ENCODE assay signal across 36 cellular contexts in the genomic region with DNA sequence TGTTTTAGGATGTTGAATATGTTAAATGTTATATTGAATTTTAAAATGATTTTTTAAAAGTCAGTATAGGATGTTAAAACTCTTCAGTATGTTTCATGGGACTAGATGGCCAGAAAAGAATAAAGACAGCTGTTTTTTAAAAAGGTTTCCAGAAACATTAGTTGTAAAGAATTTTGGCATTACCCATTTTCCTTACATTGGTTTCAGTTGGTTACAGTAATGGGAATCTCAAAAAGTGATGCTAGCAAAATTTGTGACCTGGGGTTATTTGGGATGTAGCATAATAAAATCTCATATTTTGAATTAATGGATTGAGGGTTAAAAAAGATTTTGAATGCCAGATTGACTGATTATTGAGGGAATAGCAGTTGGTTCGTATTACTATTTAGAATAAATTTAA.
"Had no signal": no experiment of that assay in that cellular context is flagged by ENCODE, and none has a peak within 500 bp of the region (broad histone marks: within the 10 kb centered on the region; RNA-seq: fewer than 3 reads in every experiment).

No MANE protein-coding gene starts in this region.

- H3K27ac ChIP-seq: ascending aorta, cardiac muscle cell, VCaP had no signal

- H3K4me3 ChIP-seq: ascending aorta, cardiac muscle cell had no signal

- H3K4me3 Mint-ChIP-seq: activated B cell treated with CpG ODN at 0.5 μM for 24 hours; activated CD4-positive, alpha-beta memory T cell treated with anti-CD3 and anti-CD28 coated beads for 36 hours; activated CD4-positive, alpha-beta T cell treated with anti-CD3 and anti-CD28 coated beads, Interleukin-2, amount 10 ng/mL, durations not matched to agents 24 days and 14 days; activated CD8-positive, alpha-beta T cell treated with anti-CD3 and anti-CD28 coated beads for 36 hours; activated naive CD4-positive, alpha-beta T cell treated with anti-CD3 and anti-CD28 coated beads, Interleukin-2, amount 10 ng/mL, durations not matched to agents 7 days and 5 days; activated naive CD4-positive, alpha-beta T cell treated with anti-CD3 and anti-CD28 coated beads, Interleukin-2, amount 50 U/mL, for 24 hours; activated naive CD8-positive, alpha-beta T cell; activated naive CD8-positive, alpha-beta T cell treated with anti-CD3 and anti-CD28 coated beads, Interleukin-2, amount 10 ng/mL, durations not matched to agents 7 days and 5 days; activated naive CD8-positive, alpha-beta T cell treated with anti-CD3 and anti-CD28 coated beads, Interleukin-2, amount 50 U/mL, for 24 hours; activated T-cell treated with anti-CD3 and anti-CD28 coated beads, Interleukin-2, amount 50 U/mL, for 4 hours; activated T-cell treated with anti-CD3 and anti-CD28 coated beads, Interleukin-2, amount 50 U/mL, for 72 hours; activated T-helper 1 cell treated with anti-CD3 and anti-CD28 coated beads, Interleukin-12 subunit alpha, Interleukin-12 subunit beta, Interleukin-2, Interleukin-4 antibody, amounts not matched to agents 30 ng/mL and 10 ng/mL and 1 ng/mL, durations not matched to agents 14 hours and 24 hours and 36 hours; activated T-helper 17 cell treated with anti-CD3 and anti-CD28 coated beads, Interleukin-2, amount 50 U/mL, for 72 hours; brain; central memory CD8-positive, alpha-beta T cell; T-helper 17 cell; T-helper 2 cell treated with Interferon-gamma antibody and Interleukin-4, amounts not matched to agents 5 μg/mL and 100 μg/mL, for 36 hours had no signal

- H3K27me3 ChIP-seq: ascending aorta, cardiac muscle cell had no signal

- H3K4me1 Mint-ChIP-seq: activated B cell treated with CpG ODN at 0.5 μM for 24 hours; activated CD4-positive, alpha-beta T cell treated with anti-CD3 and anti-CD28 coated beads, Interleukin-2, amount 10 ng/mL, durations not matched to agents 24 days and 14 days; activated naive CD4-positive, alpha-beta T cell treated with anti-CD3 and anti-CD28 coated beads, Interleukin-2, amount 10 ng/mL, durations not matched to agents 7 days and 5 days; activated naive CD8-positive, alpha-beta T cell treated with anti-CD3 and anti-CD28 coated beads, Interleukin-2, amount 10 ng/mL, durations not matched to agents 7 days and 5 days; activated naive CD8-positive, alpha-beta T cell treated with anti-CD3 and anti-CD28 coated beads, Interleukin-2, amount 50 U/mL, for 24 hours; activated T-helper 17 cell treated with anti-CD3 and anti-CD28 coated beads, Interleukin-2, amount 50 U/mL, for 72 hours; brain; central memory CD8-positive, alpha-beta T cell had no signal

- H3K9me3 ChIP-seq: ascending aorta had no signal

- H3K9me3 Mint-ChIP-seq: activated B cell treated with CpG ODN at 0.5 μM for 24 hours; activated CD4-positive, alpha-beta memory T cell treated with anti-CD3 and anti-CD28 coated beads for 36 hours; activated CD4-positive, alpha-beta T cell treated with anti-CD3 and anti-CD28 coated beads, Interleukin-2, amount 10 ng/mL, durations not matched to agents 24 days and 14 days; activated CD8-positive, alpha-beta T cell treated with anti-CD3 and anti-CD28 coated beads for 36 hours; activated naive CD4-positive, alpha-beta T cell treated with anti-CD3 and anti-CD28 coated beads, Interleukin-2, amount 10 ng/mL, durations not matched to agents 7 days and 5 days; activated naive CD4-positive, alpha-beta T cell treated with anti-CD3 and anti-CD28 coated beads, Interleukin-2, amount 50 U/mL, for 24 hours; activated naive CD8-positive, alpha-beta T cell treated with anti-CD3 and anti-CD28 coated beads, Interleukin-2, amount 10 ng/mL, durations not matched to agents 7 days and 5 days; activated naive CD8-positive, alpha-beta T cell treated with anti-CD3 and anti-CD28 coated beads, Interleukin-2, amount 50 U/mL, for 24 hours; activated T-cell treated with anti-CD3 and anti-CD28 coated beads, Interleukin-2, amount 50 U/mL, for 4 hours; activated T-cell treated with anti-CD3 and anti-CD28 coated beads, Interleukin-2, amount 50 U/mL, for 72 hours; activated T-helper 1 cell treated with anti-CD3 and anti-CD28 coated beads, Interleukin-12 subunit alpha, Interleukin-12 subunit beta, Interleukin-2, Interleukin-4 antibody, amounts not matched to agents 30 ng/mL and 10 ng/mL and 1 ng/mL, durations not matched to agents 14 hours and 24 hours and 36 hours; activated T-helper 17 cell treated with anti-CD3 and anti-CD28 coated beads, Interleukin-2, amount 50 U/mL, for 72 hours; central memory CD8-positive, alpha-beta T cell; T-helper 2 cell treated with Interferon-gamma antibody and Interleukin-4, amounts not matched to agents 5 μg/mL and 100 μg/mL, for 36 hours had no signal

- H3K27me3 Mint-ChIP-seq: activated B cell treated with CpG ODN at 0.5 μM for 24 hours; activated CD4-positive, alpha-beta memory T cell treated with anti-CD3 and anti-CD28 coated beads for 36 hours; activated CD4-positive, alpha-beta T cell treated with anti-CD3 and anti-CD28 coated beads, Interleukin-2, amount 10 ng/mL, durations not matched to agents 24 days and 14 days; activated CD8-positive, alpha-beta T cell treated with anti-CD3 and anti-CD28 coated beads for 36 hours; activated naive CD4-positive, alpha-beta T cell treated with anti-CD3 and anti-CD28 coated beads, Interleukin-2, amount 10 ng/mL, durations not matched to agents 7 days and 5 days; activated naive CD4-positive, alpha-beta T cell treated with anti-CD3 and anti-CD28 coated beads, Interleukin-2, amount 50 U/mL, for 24 hours; activated naive CD8-positive, alpha-beta T cell; activated naive CD8-positive, alpha-beta T cell treated with anti-CD3 and anti-CD28 coated beads, Interleukin-2, amount 10 ng/mL, durations not matched to agents 7 days and 5 days; activated naive CD8-positive, alpha-beta T cell treated with anti-CD3 and anti-CD28 coated beads, Interleukin-2, amount 50 U/mL, for 24 hours; activated T-helper 17 cell treated with anti-CD3 and anti-CD28 coated beads, Interleukin-2, amount 50 U/mL, for 72 hours; brain; central memory CD8-positive, alpha-beta T cell; T-helper 17 cell had no signal

- H3K27ac Mint-ChIP-seq: activated B cell treated with CpG ODN at 0.5 μM for 24 hours; activated CD4-positive, alpha-beta memory T cell treated with anti-CD3 and anti-CD28 coated beads for 36 hours; activated CD8-positive, alpha-beta T cell treated with anti-CD3 and anti-CD28 coated beads for 36 hours; activated naive CD4-positive, alpha-beta T cell treated with anti-CD3 and anti-CD28 coated beads, Interleukin-2, amount 50 U/mL, for 24 hours; activated naive CD8-positive, alpha-beta T cell; activated naive CD8-positive, alpha-beta T cell treated with anti-CD3 and anti-CD28 coated beads, Interleukin-2, amount 10 ng/mL, durations not matched to agents 7 days and 5 days; activated naive CD8-positive, alpha-beta T cell treated with anti-CD3 and anti-CD28 coated beads, Interleukin-2, amount 50 U/mL, for 24 hours; activated T-cell treated with anti-CD3 and anti-CD28 coated beads, Interleukin-2, amount 50 U/mL, for 72 hours; activated T-helper 1 cell treated with anti-CD3 and anti-CD28 coated beads, Interleukin-12 subunit alpha, Interleukin-12 subunit beta, Interleukin-2, Interleukin-4 antibody, amounts not matched to agents 30 ng/mL and 10 ng/mL and 1 ng/mL, durations not matched to agents 14 hours and 24 hours and 36 hours; activated T-helper 17 cell treated with anti-CD3 and anti-CD28 coated beads, Interleukin-2, amount 50 U/mL, for 72 hours; T-helper 17 cell; T-helper 2 cell treated with Interferon-gamma antibody and Interleukin-4, amounts not matched to agents 5 μg/mL and 100 μg/mL, for 36 hours had no signal

- DNase-seq: activated B cell treated with CpG ODN at 0.5 μM for 24 hours; activated CD4-positive, alpha-beta memory T cell treated with anti-CD3 and anti-CD28 coated beads for 36 hours; activated CD4-positive, alpha-beta T cell treated with anti-CD3 and anti-CD28 coated beads for 4 hours; activated CD4-positive, alpha-beta T cell treated with anti-CD3 and anti-CD28 coated beads, Interleukin-2, amount 10 ng/mL, durations not matched to agents 24 days and 14 days; activated CD4-positive, alpha-beta T cell treated with anti-CD3 and anti-CD28 coated beads, Interleukin-2, amount 50 U/mL, for 1 hour; activated CD4-positive, alpha-beta T cell treated with anti-CD3 and anti-CD28 coated beads, Interleukin-2, amount 50 U/mL, for 4 hours; activated CD4-positive, CD25-positive, alpha-beta regulatory T cell treated with anti-CD3 and anti-CD28 coated beads, Interleukin-2, amount 50 U/mL, for 72 hours; activated CD8-positive, alpha-beta memory T cell treated with anti-CD3 and anti-CD28 coated beads, Interleukin-2, amount 50 U/mL, for 4 hours; activated CD8-positive, alpha-beta T cell treated with anti-CD3 and anti-CD28 coated beads for 36 hours; activated effector memory CD4-positive, alpha-beta T cell treated with anti-CD3 and anti-CD28 coated beads, Interleukin-2, amount 50 U/mL, for 16 hours; activated naive CD4-positive, alpha-beta T cell treated with anti-CD3 and anti-CD28 coated beads, Interleukin-2, amount 10 ng/mL, durations not matched to agents 7 days and 5 days; activated naive CD4-positive, alpha-beta T cell treated with Interleukin-2 at 50 U/mL for 16 hours; activated naive CD8-positive, alpha-beta T cell treated with anti-CD3 and anti-CD28 coated beads, Interleukin-2, amount 10 ng/mL, durations not matched to agents 7 days and 5 days; activated naive CD8-positive, alpha-beta T cell treated with anti-CD3 and anti-CD28 coated beads, Interleukin-2, amount 50 U/mL, for 24 hours; activated T-cell treated with anti-CD3 and anti-CD28 coated beads for 4 hours; activated T-cell treated with anti-CD3 and anti-CD28 coated beads, Interleukin-2, amount 50 U/mL, for 1 hour; activated T-cell treated with anti-CD3 and anti-CD28 coated beads, Interleukin-2, amount 50 U/mL, for 4 hours; activated T-cell treated with anti-CD3 and anti-CD28 coated beads, Interleukin-2, amount 50 U/mL, for 72 hours; amygdala; anterior cingulate cortex; caudate nucleus; cerebellar nuclear complex; T-helper 17 cell; T-helper 9 cell had no signal

- FAIRE-seq: bronchial epithelial cell, TTC549 had no signal

- H3K4me1 ChIP-seq: ascending aorta had no signal
